Comparison of ENCODE assay signal across 8 cellular contexts in genomic region chr17:48541574-48542113, GRCh38. TPM values are rescaled to one million over a fixed set of nuclear protein-coding genes. Genes with fewer than 3 reads are reported as not detected.
DNase-seq lines count a peak whose midpoint lies in the region; ATAC-seq, FAIRE-seq and TF ChIP-seq lines count a peak whose summit lies in the region.

No MANE protein-coding gene starts in this region.

- BruUV-seq in GM12878 (replicated peaks; lab: Mats Ljungman, UMichigan), result no TSS peak

- intact Hi-C loops in GM12878 (cut with micrococcal nuclease; ENCODE audit: unreplicated experiment), result loop anchor here (2.0 to 5.0 kb wide), 2 partner anchors 31 to 49 kb away; no protein-coding TSS in a partner anchor

- TF ChIP-seq CTCF in GM12878 (IDR thresholded peaks at IDR 0.05 in 2 of 3, conservative IDR thresholded peaks at IDR 0.05 in 1 of 3; ENCODE audit: control insufficient read depth in 2 of 3, extremely low read depth in 1 of 3, insufficient read depth in 1 of 3, low read depth in 3 of 3, low read length in 3 of 3), result no peak
- TF ChIP-seq CTCF in keratinocyte (optimal IDR thresholded peaks at IDR 0.05 in 1 of 3, IDR thresholded peaks at IDR 0.05 in 1 of 3, conservative IDR thresholded peaks at IDR 0.05 in 1 of 3; ENCODE audit: extremely low read depth in 1 of 3, insufficient read depth in 2 of 3, low read length in 3 of 3), result no peak

- RAD21 ChIA-PET in GM12878 (lab: Charles Lee; ENCODE audit: unreplicated experiment), result interaction anchor here (0.7 to 3.3 kb wide), 7 partner anchors 31 to 194 kb away, joined by 3 to 18 read pairs (median 4); no protein-coding TSS in a partner anchor

- DNase-seq in GM04504 (ENCODE audit: low read depth), result peak; percentile 75
- DNase-seq in RPMI7951 (ENCODE audit: low read depth), result peak; percentile 82
- DNase-seq in GM12878 (ENCODE audit: low read depth, low spot score), result no peak
- DNase-seq in keratinocyte (ENCODE audit: low read depth, low spot score), result no peak
- DNase-seq in stimulated activated CD4-positive, alpha-beta T cell treated with anti-CD3 and anti-CD28 coated beads, Interleukin-4, amount 100 ng/mL, for 1 hour, result peak; percentile 54
- no peak for DNase-seq in AML-193 (lab: John Stamatoyannopoulos, UW)
- DNase-seq in NCI-H2196 (lab: John Stamatoyannopoulos, UW; ENCODE audit: unreplicated experiment), result no peak

- H3K27ac ChIP-seq in GM12878 (ENCODE audit: control insufficient read depth, insufficient read depth), result peak overlapping the region; percentile 49
- peak overlapping the region; percentile 66 for H3K27ac ChIP-seq in keratinocyte (ENCODE audit: control insufficient read depth, insufficient read depth, low read length)

- WGBS in GM12878 (ENCODE audit: insufficient coverage, insufficient replicate concordance, low lambda C conversion rate, missing lambda C conversion rate), result 23% methylated on average over 22 of the region's 36 CpGs

- dilution Hi-C loops in keratinocyte (cut with MboI; ENCODE audit: extremely low pct_ligation_motif_present, low sequenced_read_pairs), result no loop called here

- H3K4me2 ChIP-seq in GM12878 (ENCODE audit: control insufficient read depth, insufficient read depth), result peak overlapping the region; percentile 40
- peak overlapping the region; percentile 77 for H3K4me2 ChIP-seq in keratinocyte (ENCODE audit: control insufficient read depth, extremely low read depth, insufficient read depth, low read depth, low read length)

- ATAC-seq in GM12878 (peak; percentile 40), GM18511 (IDR thresholded peaks at IDR 0.05; ENCODE audit: unreplicated experiment) (no peak)

- no peaks in the 10 kb centered on the region for H3K9me1 ChIP-seq in keratinocyte (ENCODE audit: control insufficient read depth, extremely low read depth, insufficient read depth, low read length)

- peak overlapping the region; percentile 77 for H3K9ac ChIP-seq in GM12878 (ENCODE audit: control insufficient read depth, insufficient read depth, low read length)
- peak overlapping the region; percentile 74 for H3K9ac ChIP-seq in keratinocyte (ENCODE audit: control insufficient read depth, extremely low read depth, insufficient read depth, low read length)

- peaks cover 7% of the 10 kb centered on the region for H3K4me1 ChIP-seq in GM12878 (ENCODE audit: control insufficient read depth, insufficient read depth, low read length)
- H3K4me1 ChIP-seq in keratinocyte (ENCODE audit: control insufficient read depth, extremely low read depth, insufficient read depth, low read length), result peaks cover 22% of the 10 kb centered on the region

- H4K20me1 ChIP-seq in GM12878 (ENCODE audit: control insufficient read depth, insufficient read depth) (no peaks in the 10 kb centered on the region), keratinocyte (ENCODE audit: control insufficient read depth, extremely low read depth, insufficient read depth, low read length) (no peaks in the 10 kb centered on the region)

- TF ChIP-seq EP300 in GM12878 (IDR thresholded peaks at IDR 0.05; ENCODE audit: borderline replicate concordance in 1 of 2, control insufficient read depth in 1 of 2, low read depth in 2 of 2, low read length in 2 of 2), result no peak

- H3K79me2 ChIP-seq in GM12878 (ENCODE audit: control insufficient read depth, insufficient read depth, low read length) (peaks cover 12% of the 10 kb centered on the region), keratinocyte (ENCODE audit: control insufficient read depth, insufficient read depth, low read length) (peaks cover 13% of the 10 kb centered on the region)

- H3K4me3 ChIP-seq in GM12878, result peak overlapping the region; percentile 81; the same call in 1 of the 2 replicates
- H3K4me3 ChIP-seq in keratinocyte (ENCODE audit: control insufficient read depth in 2 of 3, extremely low read depth in 1 of 3, insufficient read depth in 2 of 3, low read depth in 1 of 3, low read length in 3 of 3), result peak overlapping the region; percentile 54 to 76 (median 68)

- CTCF ChIA-PET in GM12878 (lab: Yijun Ruan, JAX), result interaction anchor here (0.6 to 2.8 kb wide), 6 partner anchors 16 to 279 kb away, joined by 3 to 12 read pairs (median 4); no protein-coding TSS in a partner anchor

- no peaks in the 10 kb centered on the region for H3K9me3 ChIP-seq in GM12878 (replicated peaks; ENCODE audit: control insufficient read depth, insufficient read depth, low read length)
- H3K9me3 ChIP-seq in keratinocyte (ENCODE audit: control insufficient read depth, low read depth, low read length), result no peaks in the 10 kb centered on the region

- in situ Hi-C loops in GM12878 (cut with MboI), result no loop called here

- FAIRE-seq in GM12878 (lab: Jason Lieb, UNC) (no peak), keratinocyte (lab: Jason Lieb, UNC) (no peak)

- TF ChIP-seq RAD21 in GM12878 (IDR thresholded peaks at IDR 0.05; ENCODE audit: insufficient read depth, low read depth, low read length), result no peak

- peaks cover 0 to 4% of the 10 kb centered on the region in 2 experiments; a peak in 1 of 4 replicates for H3K27me3 ChIP-seq in GM12878 (replicated peaks in 1 of 2; ENCODE audit: control insufficient read depth in 2 of 2, insufficient read depth in 2 of 2, low read length in 1 of 2)
- peaks cover 23% of the 10 kb centered on the region for H3K27me3 ChIP-seq in keratinocyte (ENCODE audit: control insufficient read depth, extremely low read depth, insufficient read depth, low read length)

- no peaks in the 10 kb centered on the region for H3K36me3 ChIP-seq in GM12878 (ENCODE audit: control insufficient read depth in 2 of 2, insufficient read depth in 2 of 2, low read length in 1 of 2)
- peaks cover 0 to 3% of the 10 kb centered on the region in 2 experiments for H3K36me3 ChIP-seq in keratinocyte (ENCODE audit: control insufficient read depth in 2 of 2, extremely low read depth in 1 of 2, insufficient read depth in 2 of 2, low read length in 2 of 2)

- SMC1A ChIA-PET in GM12878 (lab: Charles Lee; ENCODE audit: uncharacterized antibody, unreplicated experiment), result interaction anchor here (0.7 to 2.8 kb wide), 9 partner anchors 8 to 189 kb away, joined by 3 to 13 read pairs (median 3); no protein-coding TSS in a partner anchor

- TF ChIP-seq POLR2A in GM12878 (IDR thresholded peaks at IDR 0.05; ENCODE audit: low read depth, low read length), result 0 out of 2 replicates have a peak, but pooled peaks have one; percentile 34

- POLR2A ChIA-PET in GM12878 (lab: Charles Lee), result interaction anchor here (0.7 to 2.0 kb wide), 6 partner anchors 31 to 180 kb away, joined by 3 to 4 read pairs (median 3); no protein-coding TSS in a partner anchor

- H2AFZ ChIP-seq in GM12878 (ENCODE audit: control insufficient read depth, low read depth, low read length) (peak overlapping the region; percentile 66), keratinocyte (ENCODE audit: control insufficient read depth, low read length) (peak overlapping the region; percentile 39)

RNA-seq across cellular contexts. Expression of gene HOXB2, which starts 3.3 kb away (rescaled TPM):
- total RNA-seq in RPMI7951 (2014; rRNA removed; shearing (Covaris generic)), result 11.9 and 15.1 TPM in 2 replicates
- total RNA-seq in GM12878 (2013; cell fraction: nucleolus; rRNA removed), result 3.3 and 6.2 TPM in 2 replicates
- total RNA-seq in GM12878 (2014; rRNA removed) (1.4 and 2.0 TPM in 2 replicates), GM12878 (2014; rRNA removed; fragmentation: Illumina TruSeq; extraction: Trizol) (1.7 and 1.8 TPM in 2 replicates), GM12878 (2021) (6.3 and 6.7 TPM in 2 replicates)
- 0.94 TPM for polyA plus RNA-seq in GM12878 (2011; ENCODE audit: low read depth)
- polyA plus RNA-seq in GM12878 (2011; rRNA removed) (0.42 and 0.48 TPM in 2 replicates), GM12878 (2014; fragmentation: Illumina TruSeq; extraction: Trizol) (2.6 and 3.6 TPM in 2 replicates), GM12878 (2014; fragmentation: Nextera tagmentation; extraction: Ambion mirVana) (under 1 TPM; 0.16 to 0.88 TPM), GM12878 (2014; rRNA removed) (8.8 and 9.2 TPM in 2 replicates), GM12878 (2016; fragmentation: Nextera tagmentation; extraction: Ambion mirVana) (1 to 10 TPM; 3.1 to 4.1 TPM), keratinocyte (3.0 to 5.7 TPM (median 3.8 TPM) in 3 replicates)
- 0.45 and 0.57 TPM in 2 replicates for polyA plus RNA-seq in GM12878 (2011; cell fraction: cytosol; rRNA removed)
- polyA plus RNA-seq in GM12878 (2011; cell fraction: nucleus; rRNA removed), result 0.91 and 0.97 TPM in 2 replicates
- polyA plus RNA-seq in GM12878 (2012), result 2.4 and 3.0 TPM in 2 replicates
- 0.29 and 0.52 TPM in 2 replicates for polyA minus RNA-seq in GM12878 (2011; rRNA and poly(A)+ RNA removed)
- polyA minus RNA-seq in GM12878 (2011; cell fraction: cytosol; rRNA and poly(A)+ RNA removed), result not detected in 2 replicates
- polyA minus RNA-seq in GM12878 (2011; cell fraction: nucleus; rRNA and poly(A)+ RNA removed), result 0.85 and 1.1 TPM in 2 replicates
- polyA plus RNA-seq in keratinocyte (2011; ENCODE audit: low read depth), result not detected
- 4.2 and 4.6 TPM in 2 replicates for polyA plus RNA-seq in keratinocyte (2011; cell fraction: cytosol; rRNA removed)
- polyA plus RNA-seq in keratinocyte (2011; cell fraction: nucleus; rRNA removed), result 7.0 and 9.2 TPM in 2 replicates
- 1.9 and 7.8 TPM in 2 replicates for polyA plus RNA-seq in keratinocyte (2012; ENCODE audit: low replicate concordance)
- 0.33 to 1.6 TPM (median 0.58 TPM) in 3 replicates for polyA minus RNA-seq in keratinocyte
- 3.3 TPM for polyA minus RNA-seq in keratinocyte (2011; cell fraction: cytosol; rRNA and poly(A)+ RNA removed)
- 0.53 and 0.85 TPM in 2 replicates for polyA minus RNA-seq in keratinocyte (2011; cell fraction: nucleus; rRNA and poly(A)+ RNA removed)

RNA-seq across cellular contexts. Expression of gene HOXB1, which starts 10.8 kb away (rescaled TPM):
- not detected in 2 replicates for total RNA-seq in RPMI7951 (2014; rRNA removed; shearing (Covaris generic))
- total RNA-seq in GM12878 (2013; cell fraction: nucleolus; rRNA removed), result not detected in 2 replicates
- not detected in 2 replicates for total RNA-seq in GM12878 (2014; rRNA removed)
- total RNA-seq in GM12878 (2014; rRNA removed; fragmentation: Illumina TruSeq; extraction: Trizol), result not detected in 2 replicates
- not detected in 2 replicates for total RNA-seq in GM12878 (2021)
- polyA plus RNA-seq in GM12878 (2011; ENCODE audit: low read depth), result not detected
- polyA plus RNA-seq in GM12878 (2011; rRNA removed), result not detected in 2 replicates
- not detected in 2 replicates for polyA plus RNA-seq in GM12878 (2011; cell fraction: cytosol; rRNA removed)
- not detected in 2 replicates for polyA plus RNA-seq in GM12878 (2011; cell fraction: nucleus; rRNA removed)
- polyA plus RNA-seq in GM12878 (2012), result not detected in 2 replicates
- not detected in 2 replicates for polyA plus RNA-seq in GM12878 (2014; fragmentation: Illumina TruSeq; extraction: Trizol)
- polyA plus RNA-seq in GM12878 (2014; fragmentation: Nextera tagmentation; extraction: Ambion mirVana), result not detected
- not detected in 2 replicates for polyA plus RNA-seq in GM12878 (2014; rRNA removed)
- polyA plus RNA-seq in GM12878 (2016; fragmentation: Nextera tagmentation; extraction: Ambion mirVana), result not detected
- not detected in 2 replicates for polyA minus RNA-seq in GM12878 (2011; rRNA and poly(A)+ RNA removed)
- polyA minus RNA-seq in GM12878 (2011; cell fraction: cytosol; rRNA and poly(A)+ RNA removed), result not detected in 2 replicates
- not detected in 2 replicates for polyA minus RNA-seq in GM12878 (2011; cell fraction: nucleus; rRNA and poly(A)+ RNA removed)
- polyA plus RNA-seq in keratinocyte, result not detected in 3 replicates
- polyA plus RNA-seq in keratinocyte (2011; ENCODE audit: low read depth), result not detected
- polyA plus RNA-seq in keratinocyte (2011; cell fraction: cytosol; rRNA removed), result not detected in 2 replicates
- not detected in 2 replicates for polyA plus RNA-seq in keratinocyte (2011; cell fraction: nucleus; rRNA removed)
- polyA plus RNA-seq in keratinocyte (2012; ENCODE audit: low replicate concordance), result not detected in 2 replicates
- polyA minus RNA-seq in keratinocyte, result not detected in 3 replicates
- not detected for polyA minus RNA-seq in keratinocyte (2011; cell fraction: cytosol; rRNA and poly(A)+ RNA removed)
- not detected in 2 replicates for polyA minus RNA-seq in keratinocyte (2011; cell fraction: nucleus; rRNA and poly(A)+ RNA removed)

RNA-seq across cellular contexts. Expression of gene HOXB4, which starts 36.5 kb away (rescaled TPM):
- total RNA-seq in RPMI7951 (2014; rRNA removed; shearing (Covaris generic)), result 1.6 and 1.7 TPM in 2 replicates
- total RNA-seq in GM12878 (2013; cell fraction: nucleolus; rRNA removed), result 10.2 and 10.5 TPM in 2 replicates
- total RNA-seq in GM12878 (2014; rRNA removed) (3.3 and 3.7 TPM in 2 replicates), GM12878 (2014; rRNA removed; fragmentation: Illumina TruSeq; extraction: Trizol) (2.3 and 2.5 TPM in 2 replicates), GM12878 (2021) (5.8 and 6.2 TPM in 2 replicates)
- polyA plus RNA-seq in GM12878 (2011; ENCODE audit: low read depth), result 0.64 TPM
- polyA plus RNA-seq in GM12878 (2011; rRNA removed) (2.4 and 3.4 TPM in 2 replicates), GM12878 (2014; fragmentation: Illumina TruSeq; extraction: Trizol) (2.3 and 4.6 TPM in 2 replicates), GM12878 (2014; fragmentation: Nextera tagmentation; extraction: Ambion mirVana) (under 1 TPM; 0.35 to 0.60 TPM), GM12878 (2014; rRNA removed) (3.6 and 4.3 TPM in 2 replicates), GM12878 (2016; fragmentation: Nextera tagmentation; extraction: Ambion mirVana) (1 to 10 TPM; 1.0 to 1.2 TPM), keratinocyte (0.46 to 0.89 TPM (median 0.59 TPM) in 3 replicates)
- polyA plus RNA-seq in GM12878 (2011; cell fraction: cytosol; rRNA removed), result 3.4 and 3.5 TPM in 2 replicates
- 10.1 and 10.8 TPM in 2 replicates for polyA plus RNA-seq in GM12878 (2011; cell fraction: nucleus; rRNA removed)
- 1.4 and 2.0 TPM in 2 replicates for polyA plus RNA-seq in GM12878 (2012)
- 1.4 and 3.2 TPM in 2 replicates for polyA minus RNA-seq in GM12878 (2011; rRNA and poly(A)+ RNA removed)
- polyA minus RNA-seq in GM12878 (2011; cell fraction: cytosol; rRNA and poly(A)+ RNA removed), result 0.94 and 1.5 TPM in 2 replicates
- 4.0 and 6.4 TPM in 2 replicates for polyA minus RNA-seq in GM12878 (2011; cell fraction: nucleus; rRNA and poly(A)+ RNA removed)
- 0.11 TPM for polyA plus RNA-seq in keratinocyte (2011; ENCODE audit: low read depth)
- polyA plus RNA-seq in keratinocyte (2011; cell fraction: cytosol; rRNA removed), result 0.46 and 0.55 TPM in 2 replicates
- polyA plus RNA-seq in keratinocyte (2011; cell fraction: nucleus; rRNA removed), result 1.4 and 1.8 TPM in 2 replicates
- polyA plus RNA-seq in keratinocyte (2012; ENCODE audit: low replicate concordance), result 0.30 and 1.2 TPM in 2 replicates
- 0.19 to 0.92 TPM (median 0.30 TPM) in 3 replicates for polyA minus RNA-seq in keratinocyte
- not detected for polyA minus RNA-seq in keratinocyte (2011; cell fraction: cytosol; rRNA and poly(A)+ RNA removed)
- polyA minus RNA-seq in keratinocyte (2011; cell fraction: nucleus; rRNA and poly(A)+ RNA removed), result 0.21 and 0.70 TPM in 2 replicates

RNA-seq across cellular contexts. Expression of gene HOXB3, which starts 48.4 kb away (rescaled TPM):
- 3.2 and 7.9 TPM in 2 replicates for total RNA-seq in RPMI7951 (2014; rRNA removed; shearing (Covaris generic))
- total RNA-seq in GM12878 (2013; cell fraction: nucleolus; rRNA removed), result 23.2 and 26.2 TPM in 2 replicates
- total RNA-seq in GM12878 (2014; rRNA removed) (2.8 and 4.5 TPM in 2 replicates), GM12878 (2014; rRNA removed; fragmentation: Illumina TruSeq; extraction: Trizol) (3.0 and 3.5 TPM in 2 replicates), GM12878 (2021) (5.6 and 6.7 TPM in 2 replicates)
- polyA plus RNA-seq in GM12878 (2011; ENCODE audit: low read depth), result 2.1 TPM
- polyA plus RNA-seq in GM12878 (2011; rRNA removed) (6.4 and 9.1 TPM in 2 replicates), GM12878 (2014; fragmentation: Illumina TruSeq; extraction: Trizol) (4.5 and 4.6 TPM in 2 replicates), GM12878 (2014; fragmentation: Nextera tagmentation; extraction: Ambion mirVana) (under 1 TPM; 0.64 to 0.91 TPM), GM12878 (2014; rRNA removed) (7.7 and 8.3 TPM in 2 replicates), GM12878 (2016; fragmentation: Nextera tagmentation; extraction: Ambion mirVana) (under 1 TPM; 0.19 to 0.76 TPM), keratinocyte (0.63 to 1.2 TPM (median 1.1 TPM) in 3 replicates)
- polyA plus RNA-seq in GM12878 (2011; cell fraction: cytosol; rRNA removed), result 4.0 and 4.7 TPM in 2 replicates
- polyA plus RNA-seq in GM12878 (2011; cell fraction: nucleus; rRNA removed), result 35.2 and 38.0 TPM in 2 replicates
- polyA plus RNA-seq in GM12878 (2012), result 3.2 and 3.9 TPM in 2 replicates
- polyA minus RNA-seq in GM12878 (2011; rRNA and poly(A)+ RNA removed), result 1.2 and 2.0 TPM in 2 replicates
- 1.5 and 1.6 TPM in 2 replicates for polyA minus RNA-seq in GM12878 (2011; cell fraction: cytosol; rRNA and poly(A)+ RNA removed)
- polyA minus RNA-seq in GM12878 (2011; cell fraction: nucleus; rRNA and poly(A)+ RNA removed), result 7.1 and 7.3 TPM in 2 replicates
- 0.56 TPM for polyA plus RNA-seq in keratinocyte (2011; ENCODE audit: low read depth)
- 0.47 and 0.49 TPM in 2 replicates for polyA plus RNA-seq in keratinocyte (2011; cell fraction: cytosol; rRNA removed)
- polyA plus RNA-seq in keratinocyte (2011; cell fraction: nucleus; rRNA removed), result 3.6 and 4.7 TPM in 2 replicates
- 0.18 and 1.8 TPM in 2 replicates for polyA plus RNA-seq in keratinocyte (2012; ENCODE audit: low replicate concordance)
- polyA minus RNA-seq in keratinocyte, result 0.30 to 0.72 TPM (median 0.54 TPM) in 3 replicates
- not detected for polyA minus RNA-seq in keratinocyte (2011; cell fraction: cytosol; rRNA and poly(A)+ RNA removed)
- 1.2 and 1.3 TPM in 2 replicates for polyA minus RNA-seq in keratinocyte (2011; cell fraction: nucleus; rRNA and poly(A)+ RNA removed)

RNA-seq across cellular contexts. Expression of gene HOXB5, which starts 51.9 kb away (rescaled TPM):
- total RNA-seq in RPMI7951 (2014; rRNA removed; shearing (Covaris generic)), result 0.10 and 0.24 TPM in 2 replicates
- not detected in 2 replicates for total RNA-seq in GM12878 (2013; cell fraction: nucleolus; rRNA removed)
- not detected in 2 replicates for total RNA-seq in GM12878 (2014; rRNA removed)
- not detected in 2 replicates for total RNA-seq in GM12878 (2014; rRNA removed; fragmentation: Illumina TruSeq; extraction: Trizol)
- total RNA-seq in GM12878 (2021), result not detected in 2 replicates
- not detected for polyA plus RNA-seq in GM12878 (2011; ENCODE audit: low read depth)
- not detected in 2 replicates for polyA plus RNA-seq in GM12878 (2011; rRNA removed)
- not detected in 2 replicates for polyA plus RNA-seq in GM12878 (2011; cell fraction: cytosol; rRNA removed)
- polyA plus RNA-seq in GM12878 (2011; cell fraction: nucleus; rRNA removed), result not detected in 2 replicates
- polyA plus RNA-seq in GM12878 (2012), result not detected in 2 replicates
- polyA plus RNA-seq in GM12878 (2014; fragmentation: Illumina TruSeq; extraction: Trizol), result not detected in 2 replicates
- polyA plus RNA-seq in GM12878 (2014; fragmentation: Nextera tagmentation; extraction: Ambion mirVana), result not detected
- polyA plus RNA-seq in GM12878 (2014; rRNA removed), result not detected in 2 replicates
- not detected for polyA plus RNA-seq in GM12878 (2016; fragmentation: Nextera tagmentation; extraction: Ambion mirVana)
- polyA minus RNA-seq in GM12878 (2011; rRNA and poly(A)+ RNA removed), result not detected in 2 replicates
- polyA minus RNA-seq in GM12878 (2011; cell fraction: cytosol; rRNA and poly(A)+ RNA removed), result not detected in 2 replicates
- not detected in 2 replicates for polyA minus RNA-seq in GM12878 (2011; cell fraction: nucleus; rRNA and poly(A)+ RNA removed)
- 0.04 to 0.19 TPM in 2 of 3 replicates, not detected in the other for polyA plus RNA-seq in keratinocyte
- polyA plus RNA-seq in keratinocyte (2011; ENCODE audit: low read depth), result not detected
- polyA plus RNA-seq in keratinocyte (2011; cell fraction: cytosol; rRNA removed), result 0.04 TPM in 2 replicates
- 0.10 and 0.16 TPM in 2 replicates for polyA plus RNA-seq in keratinocyte (2011; cell fraction: nucleus; rRNA removed)
- polyA plus RNA-seq in keratinocyte (2012; ENCODE audit: low replicate concordance), result 0.07 TPM in 1 of 2 replicates, not detected in the other
- not detected in 3 replicates for polyA minus RNA-seq in keratinocyte
- polyA minus RNA-seq in keratinocyte (2011; cell fraction: cytosol; rRNA and poly(A)+ RNA removed), result not detected
- not detected in 2 replicates for polyA minus RNA-seq in keratinocyte (2011; cell fraction: nucleus; rRNA and poly(A)+ RNA removed)

Comparison
In these comparisons a context has a peak if more than half of its experiments do, and no peak if none do; other contexts are left out.
1. DNase-seq: peak in GM04504 (single experiment), RPMI7951 (single experiment) and stimulated activated CD4-positive, alpha-beta T cell treated with anti-CD3 and anti-CD28 coated beads, Interleukin-4, amount 100 ng/mL, for 1 hour (single experiment); none in GM12878 (single experiment), keratinocyte (single experiment), AML-193 (0 of 2) and NCI-H2196 (single experiment).